In genomic region chr13:42969558-42970172, GRCh38 we compare ENCODE assay signal across 8 cellular contexts. TPM values are rescaled to one million over a fixed set of nuclear protein-coding genes. Genes with fewer than 3 reads are reported as not detected.
DNase-seq lines count a peak whose midpoint lies in the region; ATAC-seq lines count a peak whose summit lies in the region.

No MANE protein-coding gene starts in this region.

- DNase-seq in AG20443 (ENCODE audit: low spot score) (peak; percentile 76), GM19240 (ENCODE audit: insufficient read length, low spot score) (peak; percentile 68), NCI-H187 treated with DMSO at 0.1 percent for 48 hours (lab: John Stamatoyannopoulos, UW) (peak; percentile 22), cerebellum (ENCODE audit: low spot score) (peak; percentile 31), left colon (peak; percentile 74 to 92)
- DNase-seq in activated CD4-positive, alpha-beta T cell treated with anti-CD3 and anti-CD28 coated beads for 24 hours (ENCODE audit: low read depth in 2 of 2), result peak; percentile 79 to 82
- peak; percentile 85 for DNase-seq in stimulated activated CD4-positive, alpha-beta T cell treated with anti-CD3 and anti-CD28 coated beads, Interleukin-4, amount 100 ng/mL, for 1 hour

- intact Hi-C loops in left colon (cut with DNase I, micrococcal nuclease), result loop anchor here in 1 of 2 donors (10.0 kb wide), 1 partner anchor 835 kb away; no protein-coding TSS in a partner anchor

- peak; percentile 68 for ATAC-seq in left colon
- ATAC-seq in GM18868 (IDR thresholded peaks at IDR 0.05; ENCODE audit: unreplicated experiment), result no peak

RNA-seq across cellular contexts. Expression of gene EPSTI1, which starts 22.4 kb away (rescaled TPM):
- 0.73 TPM for total RNA-seq in cerebellum
- 10 to 100 TPM in 1 of 2 donors, 1 to 10 TPM in 1; 9.4 to 24.2 TPM for total RNA-seq in left colon

RNA-seq across cellular contexts. Expression of gene DNAJC15, which starts 53.7 kb away (rescaled TPM):
- total RNA-seq in cerebellum (12.0 TPM), left colon (10 to 100 TPM; 22.8 to 29.2 TPM)

Comparison
In these comparisons a context has a peak if more than half of its experiments do, and no peak if none do; other contexts are left out.
1. DNase-seq: peak in every context shown above with its lines; median percentile 85 in stimulated activated CD4-positive, alpha-beta T cell treated with anti-CD3 and anti-CD28 coated beads, Interleukin-4, amount 100 ng/mL, for 1 hour; 83 in left colon; 80 in activated CD4-positive, alpha-beta T cell treated with anti-CD3 and anti-CD28 coated beads for 24 hours; 76 in AG20443; 68 in GM19240; 31 in cerebellum; 22 in NCI-H187 treated with DMSO at 0.1 percent for 48 hours.